16 cellular contexts compared by ENCODE assay signal in the genomic region with DNA sequence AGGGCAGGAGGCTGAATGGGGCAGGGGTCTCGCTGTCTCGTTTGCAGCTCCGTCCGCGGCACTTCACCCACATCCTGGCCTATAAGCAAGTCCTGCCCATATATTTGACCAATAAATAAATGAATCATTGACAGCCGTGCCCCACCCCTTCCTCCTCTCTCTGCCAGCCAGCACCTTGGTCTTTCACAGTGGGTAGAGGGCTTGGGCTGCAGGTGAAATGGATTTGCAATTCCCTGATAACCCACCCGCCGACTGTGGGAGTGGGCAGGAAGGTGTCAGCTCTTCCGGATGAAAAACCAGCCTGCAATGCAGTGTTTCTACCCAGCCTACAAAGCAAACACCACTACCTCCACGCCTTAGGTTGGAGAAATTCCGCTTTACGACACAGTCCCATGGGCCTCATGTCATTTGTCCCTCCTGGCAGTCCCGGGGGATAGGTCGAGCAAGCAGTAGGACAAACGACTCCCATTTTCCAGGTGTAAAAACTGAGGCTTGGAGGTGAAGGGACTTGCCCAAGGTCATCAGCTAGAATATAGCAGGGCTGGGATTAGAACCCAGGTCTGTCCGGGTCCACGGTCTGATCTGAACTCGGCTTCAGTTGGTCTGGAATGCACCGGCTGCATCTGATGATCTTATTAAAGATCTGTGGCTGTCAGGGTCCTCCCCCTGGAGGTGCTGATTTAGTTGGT.
DNase-seq lines count a peak whose midpoint lies in the region; ATAC-seq and TF ChIP-seq lines count a peak whose summit lies in the region.
"Had no signal": no experiment of that assay in that cellular context is flagged by ENCODE, and none has a peak within 500 bp of the region (broad histone marks: within the 10 kb centered on the region; RNA-seq: fewer than 3 reads in every experiment).

No MANE protein-coding gene starts in this region.

- H3K4me2 ChIP-seq in neural progenitor cell: peak overlapping the region; percentile 36

- H3F3A ChIP-seq in neural progenitor cell (ENCODE audit: low read depth): peaks cover 11% of the 10 kb centered on the region

- no peak for ATAC-seq in stimulated activated naive CD8-positive, alpha-beta T cell treated with anti-CD3 and anti-CD28 coated beads, Interleukin-15, amount 100 ng/mL, for 72 hours
- no peak for ATAC-seq in stimulated activated naive CD8-positive, alpha-beta T cell treated with anti-CD3 and anti-CD28 coated beads, Interleukin-15, Interleukin-2, amounts not matched to agents 100 U/mL and 50 U/mL, for 24 hours
- ATAC-seq in HG03196 (IDR thresholded peaks at IDR 0.05; ENCODE audit: unreplicated experiment): no peak
- ATAC-seq in GM19452 (IDR thresholded peaks at IDR 0.05; ENCODE audit: unreplicated experiment): no peak
- ATAC-seq in activated naive CD4-positive, alpha-beta T cell treated with anti-CD3 and anti-CD28 coated beads, Interleukin-2, amount 50 U/mL, for 72 hours: no peak
- ATAC-seq: activated CD4-positive, CD25-positive, alpha-beta regulatory T cell treated with anti-CD3 and anti-CD28 coated beads, Interleukin-2, amount 50 U/mL, for 24 hours had no signal

- H3K36me3 Mint-ChIP-seq in endodermal cell (ENCODE audit: low read depth) (peaks cover 23% of the 10 kb centered on the region), neural progenitor cell (no peaks in the 10 kb centered on the region)
- H3K36me3 Mint-ChIP-seq in activated naive CD4-positive, alpha-beta T cell treated with anti-CD3 and anti-CD28 coated beads, Interleukin-2, amount 50 U/mL, for 72 hours: peaks cover 0 to 4% of the 10 kb centered on the region in 2 donors

- H3K36me3 ChIP-seq in endodermal cell (ENCODE audit: control insufficient read depth, insufficient read depth, low read length) (peaks cover 13% of the 10 kb centered on the region), neural progenitor cell (no peaks in the 10 kb centered on the region)

- WGBS in endodermal cell (ENCODE audit: insufficient coverage in 1 of 2, insufficient read length in 1 of 2), 2 experiments: 88 to 93% methylated on average over 15 to 19 of the region's 19 CpGs

- H3K4me1 ChIP-seq in endodermal cell (ENCODE audit: control insufficient read depth, insufficient read depth, low read length) (no peaks in the 10 kb centered on the region), neural progenitor cell (peaks cover 28% of the 10 kb centered on the region)

- no peak for DNase-seq in stimulated activated naive CD8-positive, alpha-beta T cell treated with anti-CD3 and anti-CD28 coated beads, Interleukin-15, amount 100 ng/mL, for 72 hours
- DNase-seq in stimulated activated naive CD8-positive, alpha-beta T cell treated with anti-CD3 and anti-CD28 coated beads, Interleukin-15, Interleukin-2, amounts not matched to agents 100 U/mL and 50 U/mL, for 24 hours: no peak
- DNase-seq in endodermal cell: no peak
- DNase-seq in neural progenitor cell (ENCODE audit: low spot score): no peak
- DNase-seq in activated naive CD4-positive, alpha-beta T cell treated with anti-CD3 and anti-CD28 coated beads, Interleukin-2, amount 50 U/mL, for 72 hours (ENCODE audit: low spot score in 2 of 2): no peak
- no peak for DNase-seq in NCI-H1694 (lab: John Stamatoyannopoulos, UW)
- DNase-seq: central memory CD4-positive, alpha-beta T cell; Karpas-422; naive B cell; NCI-H187; NCI-H524 treated with DMSO at 0.1 percent for 48 hours; stimulated activated CD4-positive, alpha-beta T cell treated with anti-CD3 and anti-CD28 coated beads, Interleukin-4, amount 100 ng/mL, for 4 hours; SW 1271 had no signal

- H3K9ac ChIP-seq in endodermal cell (ENCODE audit: extremely low read depth, low read length, poor library complexity, severe bottlenecking) (no peak overlapping the region), neural progenitor cell (no peak overlapping the region)

- peak overlapping the region; percentile 33 to 54 for H3K27ac Mint-ChIP-seq in stimulated activated naive CD8-positive, alpha-beta T cell treated with anti-CD3 and anti-CD28 coated beads, Interleukin-15, amount 100 ng/mL, for 72 hours
- H3K27ac Mint-ChIP-seq in endodermal cell (peak overlapping the region; percentile 72), neural progenitor cell (no peak overlapping the region)
- no peak overlapping the region for H3K27ac Mint-ChIP-seq in activated naive CD4-positive, alpha-beta T cell treated with anti-CD3 and anti-CD28 coated beads, Interleukin-2, amount 50 U/mL, for 72 hours

- no peaks in the 10 kb centered on the region for H3K27me3 ChIP-seq in endodermal cell (ENCODE audit: control insufficient read depth, insufficient read depth, low read length, poor library complexity, severe bottlenecking)
- H3K27me3 ChIP-seq in neural progenitor cell: no peaks in the 10 kb centered on the region

- H3K27me3 Mint-ChIP-seq in stimulated activated naive CD8-positive, alpha-beta T cell treated with anti-CD3 and anti-CD28 coated beads, Interleukin-15, amount 100 ng/mL, for 72 hours: no peaks in the 10 kb centered on the region
- H3K27me3 Mint-ChIP-seq in endodermal cell (ENCODE audit: insufficient read depth): no peaks in the 10 kb centered on the region
- H3K27me3 Mint-ChIP-seq in neural progenitor cell (ENCODE audit: insufficient read depth, low read depth): peaks cover 12% of the 10 kb centered on the region
- H3K27me3 Mint-ChIP-seq: naive B cell had no signal

- H3K27ac ChIP-seq in endodermal cell (ENCODE audit: low read depth, low read length) (peak overlapping the region; percentile 40), neural progenitor cell (peak overlapping the region; percentile 10)

- H3K4me3 ChIP-seq in endodermal cell (ENCODE audit: low read length): no peak overlapping the region
- H3K4me3 ChIP-seq in neural progenitor cell: no peak overlapping the region

- no peaks in the 10 kb centered on the region for H3K9me3 ChIP-seq in endodermal cell (ENCODE audit: control insufficient read depth, low read length)
- H3K9me3 ChIP-seq in neural progenitor cell (ENCODE audit: low read depth): no peaks in the 10 kb centered on the region

- TF ChIP-seq CTCF in endodermal cell (conservative IDR thresholded peaks at IDR 0.05): no peak
- TF ChIP-seq CTCF in neural progenitor cell (IDR thresholded peaks at IDR 0.05): no peak

- no peaks in the 10 kb centered on the region for H3K9me3 Mint-ChIP-seq in stimulated activated naive CD8-positive, alpha-beta T cell treated with anti-CD3 and anti-CD28 coated beads, Interleukin-15, amount 100 ng/mL, for 72 hours
- H3K9me3 Mint-ChIP-seq in endodermal cell (no peaks in the 10 kb centered on the region), neural progenitor cell (no peaks in the 10 kb centered on the region)
- H3K9me3 Mint-ChIP-seq in activated naive CD4-positive, alpha-beta T cell treated with anti-CD3 and anti-CD28 coated beads, Interleukin-2, amount 50 U/mL, for 72 hours: no peaks in the 10 kb centered on the region
- H3K9me3 Mint-ChIP-seq: naive B cell had no signal

- no peak overlapping the region for H2AFZ ChIP-seq in neural progenitor cell (replicated peaks)

- peaks cover 16% of the 10 kb centered on the region for H4K20me1 ChIP-seq in neural progenitor cell (ENCODE audit: low read depth)

- H3K4me3 Mint-ChIP-seq in stimulated activated naive CD8-positive, alpha-beta T cell treated with anti-CD3 and anti-CD28 coated beads, Interleukin-15, amount 100 ng/mL, for 72 hours: no peak overlapping the region
- H3K4me3 Mint-ChIP-seq in endodermal cell: no peak overlapping the region
- no peak overlapping the region for H3K4me3 Mint-ChIP-seq in neural progenitor cell
- H3K4me3 Mint-ChIP-seq: naive B cell had no signal

- peaks cover 48% of the 10 kb centered on the region for H3K4me1 Mint-ChIP-seq in stimulated activated naive CD8-positive, alpha-beta T cell treated with anti-CD3 and anti-CD28 coated beads, Interleukin-15, amount 100 ng/mL, for 72 hours
- H3K4me1 Mint-ChIP-seq in endodermal cell: peaks cover 8% of the 10 kb centered on the region
- H3K4me1 Mint-ChIP-seq in neural progenitor cell: peaks cover 30% of the 10 kb centered on the region

- peaks cover 4% of the 10 kb centered on the region for H3K79me2 ChIP-seq in neural progenitor cell (ENCODE audit: low read depth)

Comparison
In these comparisons a context has a peak if more than half of its experiments do, and no peak if none do; other contexts are left out.
1. H3K27ac Mint-ChIP-seq: peak in stimulated activated naive CD8-positive, alpha-beta T cell treated with anti-CD3 and anti-CD28 coated beads, Interleukin-15, amount 100 ng/mL, for 72 hours (2 of 2) and endodermal cell (single experiment); none in neural progenitor cell (single experiment) and activated naive CD4-positive, alpha-beta T cell treated with anti-CD3 and anti-CD28 coated beads, Interleukin-2, amount 50 U/mL, for 72 hours (0 of 2).